ENCODE assay signal across 18 cellular contexts in genomic region chr5:111787006-111787405, GRCh38.
"Had no signal": no experiment of that assay in that cellular context is flagged by ENCODE, and none has a peak within 500 bp of the region (broad histone marks: within the 10 kb centered on the region; RNA-seq: fewer than 3 reads in every experiment).

No MANE protein-coding gene starts in this region.

- H3K4me1 ChIP-seq: heart right ventricle, left lung, sigmoid colon had no signal

- H3K27ac ChIP-seq: coronary artery, heart right ventricle, left lung, neutrophil, sigmoid colon, skin epidermis, stomach had no signal

- H3K36me3 ChIP-seq: heart right ventricle, left lung, neutrophil, sigmoid colon, stomach had no signal

- DNase-seq: cerebellar nuclear complex; effector CD8-positive, alpha-beta T cell; foreskin melanocyte; heart right ventricle; hypothalamus; left lung; mesenchymal stem cell; naive thymus-derived CD4-positive, alpha-beta T cell; posterior cingulate gyrus; sigmoid colon; stimulated activated CD4-positive, alpha-beta T cell treated with anti-CD3 and anti-CD28 coated beads, Interleukin-12 subunit alpha, Interleukin-12 subunit beta, amount 100 ng/mL, for 4 hours; stimulated activated naive CD4-positive, alpha-beta T cell; stomach; trophoblast cell had no signal

- H3K4me3 Mint-ChIP-seq: naive thymus-derived CD4-positive, alpha-beta T cell had no signal

- ATAC-seq: heart right ventricle; left lung; naive thymus-derived CD4-positive, alpha-beta T cell had no signal

- H3K9me3 Mint-ChIP-seq: naive thymus-derived CD4-positive, alpha-beta T cell had no signal

- H3K27ac Mint-ChIP-seq: naive thymus-derived CD4-positive, alpha-beta T cell had no signal

- H3K27me3 ChIP-seq: heart right ventricle, left lung, neutrophil, sigmoid colon, stomach had no signal

- H3K4me3 ChIP-seq: coronary artery, heart right ventricle, left lung, lung, sigmoid colon, skin epidermis, stomach had no signal

- H3K36me3 Mint-ChIP-seq: naive thymus-derived CD4-positive, alpha-beta T cell had no signal
